1 cellular context compared by ENCODE assay signal in genomic region chr2:171249689-171250088, GRCh38.
TF ChIP-seq lines count a peak whose summit lies in the region.

No MANE protein-coding gene starts in this region.

TF ChIP-seq in GM12878, 131 proteins besides CTCF, POLR2A, EP300 and RAD21 (continued from another document):
- TF ChIP-seq RELB (IDR thresholded peaks at IDR 0.05; ENCODE audit: low read depth), result 0 out of 2 replicates have a peak, but pooled peaks have one; percentile 43
- TF ChIP-seq FOXK2 (IDR thresholded peaks at IDR 0.05), result no peak
- TF ChIP-seq MEF2B (IDR thresholded peaks at IDR 0.05; ENCODE audit: partially characterized antibody, poor library complexity, severe bottlenecking), result peak; percentile 62
- TF ChIP-seq ESRRA (IDR thresholded peaks at IDR 0.05; ENCODE audit: low read length), result no peak
- no peak for TF ChIP-seq STAT3 (IDR thresholded peaks at IDR 0.05; ENCODE audit: low read depth, low read length)
- no peak for TF ChIP-seq PAX8 (IDR thresholded peaks at IDR 0.05)
- peak; percentile 61; the same call in 1 of the 2 replicates for TF ChIP-seq ZNF384 (IDR thresholded peaks at IDR 0.05; ENCODE audit: borderline replicate concordance, low read depth, low read length)
- TF ChIP-seq IKZF1 (conservative IDR thresholded peaks at IDR 0.05), result peak; percentile 25; the same call in 1 of the 2 replicates
- peak; percentile 20 to 27; a peak in 1 of 4 replicates for TF ChIP-seq BHLHE40 (IDR thresholded peaks at IDR 0.05; ENCODE audit: borderline replicate concordance in 1 of 2, low read depth in 2 of 2, low read length in 1 of 2)
- no peak for TF ChIP-seq RAD51 (IDR thresholded peaks at IDR 0.05)
- TF ChIP-seq ZNF207 (IDR thresholded peaks at IDR 0.05; ENCODE audit: borderline replicate concordance), result no peak
- TF ChIP-seq STAT1 (conservative IDR thresholded peaks at IDR 0.05), result no peak
